ENCODE assay signal across 1 cellular context in the genomic region with DNA sequence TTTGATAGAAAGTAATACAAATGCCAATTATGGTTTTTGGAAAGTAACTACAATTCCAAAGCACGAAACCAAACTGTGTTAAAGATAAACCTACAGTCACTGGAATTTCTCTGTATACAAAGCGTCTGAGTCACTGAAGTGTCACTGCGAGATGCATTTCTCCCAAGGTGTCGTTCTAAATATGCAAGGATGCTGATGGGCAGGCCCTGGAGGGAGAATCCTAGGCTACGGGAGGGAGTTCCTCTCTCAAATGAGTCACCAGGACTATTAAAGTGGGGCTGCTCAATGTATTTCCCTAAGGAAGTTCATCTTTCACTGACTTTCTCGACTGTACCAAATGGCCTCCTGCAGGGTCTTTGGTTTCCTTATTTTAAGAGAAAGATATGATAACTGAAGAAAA.
A peak's percentile ranks its signal among the peaks of the same experiment; 100 is the strongest.
TF ChIP-seq lines count a peak whose summit lies in the region.

No MANE protein-coding gene starts in this region.

TF ChIP-seq in A549, 52 proteins besides CTCF, POLR2A, EP300 and RAD21 (continued from another document):
- TF ChIP-seq, protein P1, sequence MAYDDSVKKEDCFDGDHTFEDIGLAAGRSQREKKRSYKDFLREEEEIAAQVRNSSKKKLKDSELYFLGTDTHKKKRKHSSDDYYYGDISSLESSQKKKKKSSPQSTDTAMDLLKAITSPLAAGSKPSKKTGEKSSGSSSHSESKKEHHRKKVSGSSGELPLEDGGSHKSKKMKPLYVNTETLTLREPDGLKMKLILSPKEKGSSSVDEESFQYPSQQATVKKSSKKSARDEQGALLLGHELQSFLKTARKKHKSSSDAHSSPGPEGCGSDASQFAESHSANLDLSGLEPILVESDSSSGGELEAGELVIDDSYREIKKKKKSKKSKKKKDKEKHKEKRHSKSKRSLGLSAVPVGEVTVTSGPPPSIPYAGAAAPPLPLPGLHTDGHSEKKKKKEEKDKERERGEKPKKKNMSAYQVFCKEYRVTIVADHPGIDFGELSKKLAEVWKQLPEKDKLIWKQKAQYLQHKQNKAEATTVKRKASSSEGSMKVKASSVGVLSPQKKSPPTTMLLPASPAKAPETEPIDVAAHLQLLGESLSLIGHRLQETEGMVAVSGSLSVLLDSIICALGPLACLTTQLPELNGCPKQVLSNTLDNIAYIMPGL (CRISPR knock-in tag; IDR thresholded peaks at IDR 0.05; ENCODE audit: borderline replicate concordance): no peak
- TF ChIP-seq MAZ (IDR thresholded peaks at IDR 0.05; ENCODE audit: borderline replicate concordance, low read depth, low read length): no peak
- TF ChIP-seq RFX5 (IDR thresholded peaks at IDR 0.05): no peak
- TF ChIP-seq POLR2AphosphoS2 (conservative IDR thresholded peaks at IDR 0.05; ENCODE audit: low read length): no peak
- TF ChIP-seq ZNF302 (CRISPR knock-in tag; IDR thresholded peaks at IDR 0.05): no peak
- no peak for TF ChIP-seq CHD2 (IDR thresholded peaks at IDR 0.05; ENCODE audit: low read length, partially characterized antibody)
- no peak for TF ChIP-seq FOSL2 (IDR thresholded peaks at IDR 0.05)
- TF ChIP-seq FOSL2 (CRISPR knock-in tag; IDR thresholded peaks at IDR 0.05): peak; percentile 57
- TF ChIP-seq CBX2 (IDR thresholded peaks at IDR 0.05; ENCODE audit: borderline replicate concordance, low read depth): no peak
- no peak for TF ChIP-seq FOSB (CRISPR knock-in tag; IDR thresholded peaks at IDR 0.05)
- TF ChIP-seq CHD4 (IDR thresholded peaks at IDR 0.05; ENCODE audit: borderline replicate concordance): no peak
- no peak for TF ChIP-seq HOXB13 (CRISPR knock-in tag; IDR thresholded peaks at IDR 0.05; ENCODE audit: low read depth)
- no peak for TF ChIP-seq HEYL (CRISPR knock-in tag; IDR thresholded peaks at IDR 0.05)
- TF ChIP-seq KDM1A (IDR thresholded peaks at IDR 0.05; ENCODE audit: low read depth): no peak
- no peak for TF ChIP-seq CBX8 (IDR thresholded peaks at IDR 0.05)
- TF ChIP-seq ESRRA (IDR thresholded peaks at IDR 0.05; ENCODE audit: borderline replicate concordance, low read length): no peak
- no peak for TF ChIP-seq HDAC2 (IDR thresholded peaks at IDR 0.05)
- no peak for TF ChIP-seq EHMT2 (IDR thresholded peaks at IDR 0.05; ENCODE audit: low read depth)
